30 cellular contexts compared by ENCODE assay signal in the genomic region with DNA sequence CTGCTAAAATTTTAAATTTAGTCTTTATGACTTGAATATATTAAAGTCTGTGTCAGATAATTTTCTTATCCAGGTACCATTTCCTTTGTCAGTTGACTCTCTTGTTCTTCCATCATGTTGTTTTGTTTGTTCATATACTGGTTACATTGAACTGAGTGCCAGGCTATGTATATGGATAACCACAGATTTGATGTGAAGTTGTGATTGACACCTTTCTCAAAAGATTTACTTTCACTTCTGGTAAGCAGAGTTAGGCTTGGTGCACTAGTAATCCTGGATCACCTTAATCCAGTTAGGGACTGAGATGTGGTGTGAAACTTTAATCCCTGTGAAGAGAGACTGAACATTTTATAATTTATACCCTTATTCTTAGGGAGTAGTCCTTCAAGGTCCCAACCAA.
"Had no signal": no experiment of that assay in that cellular context is flagged by ENCODE, and none has a peak within 500 bp of the region (broad histone marks: within the 10 kb centered on the region; RNA-seq: fewer than 3 reads in every experiment).

No MANE protein-coding gene starts in this region.

- H3K9me3 Mint-ChIP-seq: activated CD4-positive, alpha-beta memory T cell treated with anti-CD3 and anti-CD28 coated beads for 36 hours had no signal

- H3K36me3 ChIP-seq: ovary, prostate gland had no signal

- H3K27me3 ChIP-seq: esophagus squamous epithelium, neutrophil, ovary, testis, transverse colon had no signal

- ATAC-seq: activated CD4-positive, CD25-positive, alpha-beta regulatory T cell treated with anti-CD3 and anti-CD28 coated beads, Interleukin-2, amount 50 U/mL, for 24 hours; sciatic nerve; stimulated activated naive CD8-positive, alpha-beta T cell treated with anti-CD3 and anti-CD28 coated beads, Interleukin-15, Interleukin-2, amounts not matched to agents 100 U/mL and 50 U/mL, for 24 hours had no signal

- DNase-seq: activated CD4-positive, alpha-beta memory T cell treated with anti-CD3 and anti-CD28 coated beads for 36 hours; activated CD4-positive, alpha-beta T cell treated with anti-CD3 and anti-CD28 coated beads for 48 hours; activated effector memory CD4-positive, alpha-beta T cell treated with Interleukin-2 at 50 U/mL for 16 hours; activated naive CD4-positive, alpha-beta T cell treated with Interleukin-2 at 50 U/mL for 16 hours; activated T-cell treated with anti-CD3 and anti-CD28 coated beads, Interleukin-2, amount 50 U/mL, for 48 hours; amygdala; caudate nucleus; dermis blood vessel endothelial cell; effector CD4-positive, alpha-beta T cell; esophagus squamous epithelium; islet precursor cell; left ventricle myocardium inferior; mesendoderm; nephron progenitor cell; ovary; retina; stimulated activated CD4-positive, alpha-beta T cell treated with anti-CD3 and anti-CD28 coated beads, Interleukin-12 subunit alpha, Interleukin-12 subunit beta, amount 100 ng/mL, for 4 hours; stimulated activated CD4-positive, alpha-beta T cell treated with anti-CD3 and anti-CD28 coated beads, Interleukin-4, amount 100 ng/mL, for 1 hour; stimulated activated naive CD8-positive, alpha-beta T cell treated with anti-CD3 and anti-CD28 coated beads, Interleukin-15, Interleukin-2, amounts not matched to agents 100 U/mL and 50 U/mL, for 24 hours; T-helper 9 cell; testis; transverse colon; WERI-Rb-1 had no signal

- H3K27ac ChIP-seq: epithelial cell of prostate, esophagus squamous epithelium, left ventricle myocardium inferior, neutrophil, ovary, prostate gland, skin epidermis, testis, transverse colon, WERI-Rb-1 had no signal

- H3K9me3 ChIP-seq: esophagus squamous epithelium, left ventricle myocardium inferior, neutrophil, ovary, prostate gland, testis, transverse colon had no signal

- H3K4me1 ChIP-seq: esophagus squamous epithelium, left ventricle myocardium inferior, prostate gland, testis, transverse colon had no signal

- H3K4me3 ChIP-seq: esophagus squamous epithelium, left ventricle myocardium inferior, lung, ovary, prostate gland, skin epidermis, testis, transverse colon had no signal

- H3K27me3 Mint-ChIP-seq: activated CD4-positive, alpha-beta memory T cell treated with anti-CD3 and anti-CD28 coated beads for 36 hours had no signal

- H3K27ac Mint-ChIP-seq: activated CD4-positive, alpha-beta memory T cell treated with anti-CD3 and anti-CD28 coated beads for 36 hours; nephron progenitor cell had no signal

- H3K4me3 Mint-ChIP-seq: activated CD4-positive, alpha-beta memory T cell treated with anti-CD3 and anti-CD28 coated beads for 36 hours; nephron progenitor cell had no signal

- H3K4me1 Mint-ChIP-seq: nephron progenitor cell had no signal
